1 cellular context compared by ENCODE assay signal in genomic region chr15:26051771-26052685, GRCh38.
TF ChIP-seq lines count a peak whose summit lies in the region.

No MANE protein-coding gene starts in this region.

TF ChIP-seq in HEK293, 187 proteins besides CTCF, POLR2A, EP300 and RAD21 (continued from another document):
- TF ChIP-seq, protein P1, sequence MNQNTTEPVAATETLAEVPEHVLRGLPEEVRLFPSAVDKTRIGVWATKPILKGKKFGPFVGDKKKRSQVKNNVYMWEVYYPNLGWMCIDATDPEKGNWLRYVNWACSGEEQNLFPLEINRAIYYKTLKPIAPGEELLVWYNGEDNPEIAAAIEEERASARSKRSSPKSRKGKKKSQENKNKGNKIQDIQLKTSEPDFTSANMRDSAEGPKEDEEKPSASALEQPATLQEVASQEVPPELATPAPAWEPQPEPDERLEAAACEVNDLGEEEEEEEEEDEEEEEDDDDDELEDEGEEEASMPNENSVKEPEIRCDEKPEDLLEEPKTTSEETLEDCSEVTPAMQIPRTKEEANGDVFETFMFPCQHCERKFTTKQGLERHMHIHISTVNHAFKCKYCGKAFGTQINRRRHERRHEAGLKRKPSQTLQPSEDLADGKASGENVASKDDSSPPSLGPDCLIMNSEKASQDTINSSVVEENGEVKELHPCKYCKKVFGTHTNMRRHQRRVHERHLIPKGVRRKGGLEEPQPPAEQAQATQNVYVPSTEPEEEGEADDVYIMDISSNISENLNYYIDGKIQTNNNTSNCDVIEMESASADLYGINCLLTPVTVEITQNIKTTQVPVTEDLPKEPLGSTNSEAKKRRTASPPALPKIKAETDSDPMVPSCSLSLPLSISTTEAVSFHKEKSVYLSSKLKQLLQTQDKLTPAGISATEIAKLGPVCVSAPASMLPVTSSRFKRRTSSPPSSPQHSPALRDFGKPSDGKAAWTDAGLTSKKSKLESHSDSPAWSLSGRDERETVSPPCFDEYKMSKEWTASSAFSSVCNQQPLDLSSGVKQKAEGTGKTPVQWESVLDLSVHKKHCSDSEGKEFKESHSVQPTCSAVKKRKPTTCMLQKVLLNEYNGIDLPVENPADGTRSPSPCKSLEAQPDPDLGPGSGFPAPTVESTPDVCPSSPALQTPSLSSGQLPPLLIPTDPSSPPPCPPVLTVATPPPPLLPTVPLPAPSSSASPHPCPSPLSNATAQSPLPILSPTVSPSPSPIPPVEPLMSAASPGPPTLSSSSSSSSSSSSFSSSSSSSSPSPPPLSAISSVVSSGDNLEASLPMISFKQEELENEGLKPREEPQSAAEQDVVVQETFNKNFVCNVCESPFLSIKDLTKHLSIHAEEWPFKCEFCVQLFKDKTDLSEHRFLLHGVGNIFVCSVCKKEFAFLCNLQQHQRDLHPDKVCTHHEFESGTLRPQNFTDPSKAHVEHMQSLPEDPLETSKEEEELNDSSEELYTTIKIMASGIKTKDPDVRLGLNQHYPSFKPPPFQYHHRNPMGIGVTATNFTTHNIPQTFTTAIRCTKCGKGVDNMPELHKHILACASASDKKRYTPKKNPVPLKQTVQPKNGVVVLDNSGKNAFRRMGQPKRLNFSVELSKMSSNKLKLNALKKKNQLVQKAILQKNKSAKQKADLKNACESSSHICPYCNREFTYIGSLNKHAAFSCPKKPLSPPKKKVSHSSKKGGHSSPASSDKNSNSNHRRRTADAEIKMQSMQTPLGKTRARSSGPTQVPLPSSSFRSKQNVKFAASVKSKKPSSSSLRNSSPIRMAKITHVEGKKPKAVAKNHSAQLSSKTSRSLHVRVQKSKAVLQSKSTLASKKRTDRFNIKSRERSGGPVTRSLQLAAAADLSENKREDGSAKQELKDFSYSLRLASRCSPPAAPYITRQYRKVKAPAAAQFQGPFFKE (tag by site-specific recombination; IDR thresholded peaks at IDR 0.05; ENCODE audit: borderline replicate concordance), result no peak
- TF ChIP-seq PRDM10 (tag by site-specific recombination; IDR thresholded peaks at IDR 0.05) (peak; percentile 66), ZNF792 (tag by site-specific recombination; IDR thresholded peaks at IDR 0.05) (no peak), ZNF660 (tag by site-specific recombination; IDR thresholded peaks at IDR 0.05) (no peak), ZBTB11 (tag by site-specific recombination; conservative IDR thresholded peaks at IDR 0.05; ENCODE audit: low read depth) (no peak), ZNF266 (tag by site-specific recombination; IDR thresholded peaks at IDR 0.05; ENCODE audit: low read depth) (no peak), ZNF837 (tag by site-specific recombination; IDR thresholded peaks at IDR 0.05) (no peak), ZNF544 (tag by site-specific recombination; IDR thresholded peaks at IDR 0.05) (no peak), ZNF558 (tag by site-specific recombination; IDR thresholded peaks at IDR 0.05) (no peak), ZNF843 (tag by site-specific recombination; IDR thresholded peaks at IDR 0.05) (peak; percentile 97), SP7 (tag by site-specific recombination; IDR thresholded peaks at IDR 0.05) (peak; percentile 64), SCRT1 (tag by site-specific recombination; IDR thresholded peaks at IDR 0.05; ENCODE audit: borderline replicate concordance) (no peak), ZNF114 (tag by site-specific recombination; IDR thresholded peaks at IDR 0.05) (no peak), SP3 (tag by site-specific recombination; IDR thresholded peaks at IDR 0.05) (no peak), ZNF585B (tag by site-specific recombination; IDR thresholded peaks at IDR 0.05) (no peak), ZNF280C (tag by site-specific recombination; IDR thresholded peaks at IDR 0.05) (no peak)
- TF ChIP-seq, protein P2, sequence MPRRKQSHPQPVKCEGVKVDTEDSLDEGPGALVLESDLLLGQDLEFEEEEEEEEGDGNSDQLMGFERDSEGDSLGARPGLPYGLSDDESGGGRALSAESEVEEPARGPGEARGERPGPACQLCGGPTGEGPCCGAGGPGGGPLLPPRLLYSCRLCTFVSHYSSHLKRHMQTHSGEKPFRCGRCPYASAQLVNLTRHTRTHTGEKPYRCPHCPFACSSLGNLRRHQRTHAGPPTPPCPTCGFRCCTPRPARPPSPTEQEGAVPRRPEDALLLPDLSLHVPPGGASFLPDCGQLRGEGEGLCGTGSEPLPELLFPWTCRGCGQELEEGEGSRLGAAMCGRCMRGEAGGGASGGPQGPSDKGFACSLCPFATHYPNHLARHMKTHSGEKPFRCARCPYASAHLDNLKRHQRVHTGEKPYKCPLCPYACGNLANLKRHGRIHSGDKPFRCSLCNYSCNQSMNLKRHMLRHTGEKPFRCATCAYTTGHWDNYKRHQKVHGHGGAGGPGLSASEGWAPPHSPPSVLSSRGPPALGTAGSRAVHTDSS (tag by site-specific recombination; IDR thresholded peaks at IDR 0.05), result no peak
- TF ChIP-seq, protein P3, sequence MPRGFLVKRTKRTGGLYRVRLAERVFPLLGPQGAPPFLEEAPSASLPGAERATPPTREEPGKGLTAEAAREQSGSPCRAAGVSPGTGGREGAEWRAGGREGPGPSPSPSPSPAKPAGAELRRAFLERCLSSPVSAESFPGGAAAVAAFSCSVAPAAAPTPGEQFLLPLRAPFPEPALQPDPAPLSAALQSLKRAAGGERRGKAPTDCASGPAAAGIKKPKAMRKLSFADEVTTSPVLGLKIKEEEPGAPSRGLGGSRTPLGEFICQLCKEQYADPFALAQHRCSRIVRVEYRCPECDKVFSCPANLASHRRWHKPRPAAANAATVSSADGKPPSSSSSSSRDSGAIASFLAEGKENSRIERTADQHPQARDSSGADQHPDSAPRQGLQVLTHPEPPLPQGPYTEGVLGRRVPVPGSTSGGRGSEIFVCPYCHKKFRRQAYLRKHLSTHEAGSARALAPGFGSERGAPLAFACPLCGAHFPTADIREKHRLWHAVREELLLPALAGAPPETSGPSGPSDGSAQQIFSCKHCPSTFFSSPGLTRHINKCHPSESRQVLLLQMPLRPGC (tag by site-specific recombination; IDR thresholded peaks at IDR 0.05), result peak; percentile 60
- TF ChIP-seq, protein P4, sequence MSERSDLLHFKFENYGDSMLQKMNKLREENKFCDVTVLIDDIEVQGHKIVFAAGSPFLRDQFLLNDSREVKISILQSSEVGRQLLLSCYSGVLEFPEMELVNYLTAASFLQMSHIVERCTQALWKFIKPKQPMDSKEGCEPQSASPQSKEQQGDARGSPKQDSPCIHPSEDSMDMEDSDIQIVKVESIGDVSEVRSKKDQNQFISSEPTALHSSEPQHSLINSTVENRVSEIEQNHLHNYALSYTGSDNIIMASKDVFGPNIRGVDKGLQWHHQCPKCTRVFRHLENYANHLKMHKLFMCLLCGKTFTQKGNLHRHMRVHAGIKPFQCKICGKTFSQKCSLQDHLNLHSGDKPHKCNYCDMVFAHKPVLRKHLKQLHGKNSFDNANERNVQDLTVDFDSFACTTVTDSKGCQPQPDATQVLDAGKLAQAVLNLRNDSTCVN (tag by site-specific recombination; optimal IDR thresholded peaks at IDR 0.05), result no peak
